9 cellular contexts compared by ENCODE assay signal in the genomic region with DNA sequence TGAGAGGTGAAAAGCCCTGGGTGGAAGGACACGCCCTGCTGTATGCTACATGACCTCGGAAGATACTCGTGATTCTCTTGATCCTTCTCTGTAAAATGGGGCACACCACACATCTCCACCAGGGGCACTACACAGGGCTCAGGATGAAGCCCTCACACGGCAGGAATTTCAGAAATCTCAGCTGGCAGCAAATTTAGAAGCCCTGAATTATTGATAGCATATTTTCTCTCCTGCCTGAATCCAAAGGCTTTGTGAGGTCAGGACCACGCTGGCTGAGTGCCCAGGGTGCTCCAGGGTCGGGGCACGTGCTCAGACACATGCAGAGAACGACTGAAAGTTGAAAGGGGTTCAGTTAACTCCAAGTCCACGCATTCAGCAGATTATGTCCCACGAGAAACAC. TPM values are rescaled to one million over a fixed set of nuclear protein-coding genes. Genes with fewer than 3 reads are reported as not detected.
DNase-seq lines count a peak whose midpoint lies in the region; FAIRE-seq and TF ChIP-seq lines count a peak whose summit lies in the region.
"Had no signal": no experiment of that assay in that cellular context is flagged by ENCODE, and none has a peak within 500 bp of the region (broad histone marks: within the 10 kb centered on the region; RNA-seq: fewer than 3 reads in every experiment).

No MANE protein-coding gene starts in this region.

- POLR2A ChIA-PET in AG04450 (lab: Yijun Ruan, JAX) = interaction anchor here (0.9 to 1.6 kb wide), 2 partner anchors 98 to 100 kb away, joined by 3 to 4 read pairs; no protein-coding TSS in a partner anchor

- peak; percentile 71 for TF ChIP-seq CTCF in AG04450 (IDR thresholded peaks at IDR 0.05; ENCODE audit: low read depth, low read length)
- peak; percentile 57 to 68 (median 65) for TF ChIP-seq CTCF in ascending aorta (IDR thresholded peaks at IDR 0.05)

- peak; percentile 29 for FAIRE-seq in GM18507 (lab: Jason Lieb, UNC)

- H3K27ac ChIP-seq in AG04450 (ENCODE audit: low read depth, low read length) = peak overlapping the region; percentile 11
- peak overlapping the region; percentile 70 to 75 for H3K27ac ChIP-seq in ascending aorta

- H3K36me3 ChIP-seq in ascending aorta = no peaks in the 10 kb centered on the region

- H3K27me3 ChIP-seq in AG04450 (ENCODE audit: control insufficient read depth, insufficient read depth, low read length) (no peaks in the 10 kb centered on the region), ascending aorta (no peaks in the 10 kb centered on the region)

- DNase-seq in AG04450 (ENCODE audit: low read depth, low spot score) (peak; percentile 27), GM18507 (ENCODE audit: extremely low spot score, insufficient read length, low read depth) (peak; percentile 18), HS-5 (ENCODE audit: low read depth) (peak; percentile 25), SKM-1 treated with dmso at 0.1 percent for 144 hours (lab: John Stamatoyannopoulos, UW; ENCODE audit: unreplicated experiment) (peak; percentile 55), ascending aorta (ENCODE audit: low spot score in 2 of 2) (peak; percentile 35 to 82), iPS DF 19.7 (ENCODE audit: low read depth, low spot score) (peak; percentile 35), middle frontal gyrus (ENCODE audit: extremely low spot score, low spot score) (no peak)
- DNase-seq in stimulated activated CD4-positive, alpha-beta T cell treated with anti-CD3 and anti-CD28 coated beads, Interleukin-1b, Interleukin-23, amount 100 ng/mL, for 48 hours = peak; percentile 52

- H3K9me3 ChIP-seq in AG04450 (ENCODE audit: control insufficient read depth, insufficient read depth, low read length) (peaks cover 6% of the 10 kb centered on the region; the same call in 1 of the 2 replicates), ascending aorta (no peaks in the 10 kb centered on the region)

- H3K4me3 ChIP-seq in AG04450 (ENCODE audit: low read depth, low read length) (no peak overlapping the region), ascending aorta (no peak overlapping the region)

- peaks cover 0 to 15% of the 10 kb centered on the region in 2 donors for H3K4me1 ChIP-seq in ascending aorta

- CTCF ChIA-PET in AG04450 (lab: Charles Lee) = interaction anchor here (0.5 to 2.6 kb wide), 11 partner anchors 15 to 287 kb away, joined by 3 to 13 read pairs (median 3); a partner anchor contains a TSS

- intact Hi-C loops in ascending aorta (cut with DNase I) = loop anchor here (2.0 to 5.0 kb wide), 2 partner anchors 75 to 150 kb away; a partner anchor contains a TSS

RNA-seq across cellular contexts. Expression of a gene that starts 42.1 kb away (rescaled TPM):
- not detected in 2 replicates for polyA plus RNA-seq in AG04450 (2011; rRNA removed)
- polyA minus RNA-seq in AG04450 (2011; rRNA and poly(A)+ RNA removed) = not detected in 2 replicates
- not detected for total RNA-seq in ascending aorta
- total RNA-seq: skeletal muscle tissue had no signal
